ENCODE assay signal across 8 cellular contexts in the genomic region with DNA sequence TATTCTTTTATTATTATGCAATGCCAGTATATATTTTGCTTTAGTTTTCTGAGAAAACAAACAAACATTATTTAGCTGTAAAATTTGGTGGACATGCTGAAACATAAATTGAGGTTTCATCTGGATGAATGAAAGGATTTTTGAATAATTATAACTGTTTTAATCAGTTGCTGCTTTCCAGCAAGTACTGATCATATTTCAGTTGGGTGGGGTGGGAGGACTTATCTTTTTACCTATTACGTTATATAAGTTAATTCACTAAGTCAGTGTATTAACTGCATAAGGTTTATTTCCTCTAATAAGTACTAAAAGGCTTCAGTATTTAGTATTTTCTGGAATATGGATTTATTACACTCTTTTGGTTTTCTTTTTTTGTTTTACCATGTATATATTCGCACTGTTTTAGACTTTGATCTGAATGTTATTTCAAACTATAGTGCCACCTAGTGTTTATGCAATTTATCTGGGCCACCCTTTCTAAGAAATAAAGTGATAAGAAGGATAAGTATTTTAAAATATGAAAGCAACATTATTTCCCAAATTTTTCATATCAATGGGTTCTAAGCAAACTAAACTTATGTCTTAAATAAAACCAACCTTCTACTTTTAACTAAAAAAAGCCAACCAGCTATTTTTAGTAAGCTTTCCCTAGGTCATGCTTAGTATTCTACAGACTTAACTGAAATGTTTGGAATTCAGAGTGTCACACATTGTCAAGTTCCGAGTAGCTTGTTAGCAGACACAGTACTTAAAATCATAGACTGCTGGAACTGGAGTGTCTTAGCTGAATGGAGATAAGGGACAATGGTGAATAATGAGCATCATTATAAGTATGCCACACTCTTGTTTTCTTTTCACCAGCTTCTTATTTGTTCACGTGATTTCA.
A peak's percentile ranks its signal among the peaks of the same experiment; 100 is the strongest.
DNase-seq lines count a peak whose midpoint lies in the region; ATAC-seq lines count a peak whose summit lies in the region.

No MANE protein-coding gene starts in this region.

- ATAC-seq in HG03378 (IDR thresholded peaks at IDR 0.05; ENCODE audit: unreplicated experiment) (peak; percentile 57), GM21367 (IDR thresholded peaks at IDR 0.05; ENCODE audit: unreplicated experiment) (no peak), GM21529 (IDR thresholded peaks at IDR 0.05; ENCODE audit: unreplicated experiment) (no peak)

- DNase-seq in DMS153 treated with DMSO at 0.1 percent for 48 hours (lab: John Stamatoyannopoulos, UW; ENCODE audit: unreplicated experiment) (peak; percentile 45), SHP77 (lab: John Stamatoyannopoulos, UW) (peak; percentile 7 to 30), glomerular visceral epithelial cell (ENCODE audit: extremely low spot score) (peak; percentile 30), epidermal melanocyte (ENCODE audit: insufficient read length, low spot score) (no peak), head of caudate nucleus (no peak)

- intact Hi-C loops in head of caudate nucleus (cut with DNase I) = loop anchor here (5.0 kb wide), 2 partner anchors 97 to 232 kb away; no protein-coding TSS in a partner anchor

Comparison
In these comparisons a context has a peak if more than half of its experiments do, and no peak if none do; other contexts are left out.
1. DNase-seq: peak in DMS153 treated with DMSO at 0.1 percent for 48 hours (single experiment), SHP77 (2 of 2) and glomerular visceral epithelial cell (single experiment); none in epidermal melanocyte (single experiment) and head of caudate nucleus (0 of 42).